In the genomic region with DNA sequence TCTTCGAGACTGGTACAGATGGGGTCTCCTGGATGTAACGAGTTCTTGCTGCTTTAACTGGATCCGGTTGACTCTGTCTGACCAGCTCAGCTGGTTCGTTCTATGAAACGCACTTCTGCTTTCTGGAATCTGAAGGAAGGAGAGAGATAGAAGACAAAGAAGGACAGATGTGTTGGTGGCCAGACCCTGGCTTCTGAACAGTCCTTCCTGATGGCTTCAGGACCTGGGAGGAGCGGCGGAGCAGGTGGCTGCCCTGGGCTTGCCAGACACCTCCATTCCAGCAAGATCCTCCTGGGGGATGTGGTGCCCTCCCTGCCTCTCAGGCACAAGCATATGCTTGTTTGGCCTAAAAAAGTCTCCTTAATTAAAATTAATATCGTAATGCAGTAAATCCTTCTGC, we compare ENCODE assay signal across 1 cellular context.
A peak's percentile ranks its signal among the peaks of the same experiment; 100 is the strongest.
TF ChIP-seq lines count a peak whose summit lies in the region.

No MANE protein-coding gene starts in this region.

TF ChIP-seq in GM12878, 131 proteins besides CTCF, POLR2A, EP300 and RAD21:
- TF ChIP-seq SKIL (IDR thresholded peaks at IDR 0.05; ENCODE audit: low read depth, poor library complexity, severe bottlenecking) (no peak), SPI1 (IDR thresholded peaks at IDR 0.05; ENCODE audit: borderline replicate concordance, insufficient read depth, low read depth, low read length) (0 out of 2 replicates have a peak, but pooled peaks have one; percentile 6)
- TF ChIP-seq, protein P1, sequence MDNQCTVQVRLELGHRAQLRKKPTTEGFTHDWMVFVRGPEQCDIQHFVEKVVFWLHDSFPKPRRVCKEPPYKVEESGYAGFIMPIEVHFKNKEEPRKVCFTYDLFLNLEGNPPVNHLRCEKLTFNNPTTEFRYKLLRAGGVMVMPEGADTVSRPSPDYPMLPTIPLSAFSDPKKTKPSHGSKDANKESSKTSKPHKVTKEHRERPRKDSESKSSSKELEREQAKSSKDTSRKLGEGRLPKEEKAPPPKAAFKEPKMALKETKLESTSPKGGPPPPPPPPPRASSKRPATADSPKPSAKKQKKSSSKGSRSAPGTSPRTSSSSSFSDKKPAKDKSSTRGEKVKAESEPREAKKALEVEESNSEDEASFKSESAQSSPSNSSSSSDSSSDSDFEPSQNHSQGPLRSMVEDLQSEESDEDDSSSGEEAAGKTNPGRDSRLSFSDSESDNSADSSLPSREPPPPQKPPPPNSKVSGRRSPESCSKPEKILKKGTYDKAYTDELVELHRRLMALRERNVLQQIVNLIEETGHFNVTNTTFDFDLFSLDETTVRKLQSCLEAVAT (IDR thresholded peaks at IDR 0.05), result no peak
